Comparison of ENCODE assay signal across 24 cellular contexts in genomic region chr9:131220485-131220884, GRCh38.
"Had no signal": no experiment of that assay in that cellular context is flagged by ENCODE, and none has a peak within 500 bp of the region (broad histone marks: within the 10 kb centered on the region; RNA-seq: fewer than 3 reads in every experiment).

No MANE protein-coding gene starts in this region.

- H3K27me3 Mint-ChIP-seq: naive thymus-derived CD8-positive, alpha-beta T cell; progenitor cell of endocrine pancreas; stimulated activated naive CD8-positive, alpha-beta T cell treated with anti-CD3 and anti-CD28 coated beads, Interleukin-15, Interleukin-2, amounts not matched to agents 100 ng/mL and 50 ng/mL, for 24 hours had no signal

- DNase-seq: hypothalamus; immature natural killer cell; kidney; left colon; left lung; lower lobe of right lung; mammary epithelial cell; mesenchymal stem cell; naive thymus-derived CD8-positive, alpha-beta T cell; ovary; right lobe of liver; stimulated activated CD4-positive, alpha-beta T cell treated with anti-CD3 and anti-CD28 coated beads, Interleukin-1b, Interleukin-23, amount 100 ng/mL, for 48 hours; stimulated activated CD4-positive, alpha-beta T cell treated with anti-CD3 and anti-CD28 coated beads, Interleukin-2, amount 100 ng/mL, for 48 hours; stimulated activated naive CD4-positive, alpha-beta T cell; tibial artery; trophoblast cell; upper lobe of right lung had no signal

- H3K27ac ChIP-seq: left lung, lower lobe of right lung, ovary, right atrium auricular region, right lobe of liver, suprapubic skin, thoracic aorta, tibial artery, upper lobe of right lung had no signal

- H3K4me3 Mint-ChIP-seq: immature natural killer cell; naive thymus-derived CD8-positive, alpha-beta T cell; nephron; stimulated activated naive CD8-positive, alpha-beta T cell treated with anti-CD3 and anti-CD28 coated beads, Interleukin-15, Interleukin-2, amounts not matched to agents 100 ng/mL and 50 ng/mL, for 24 hours had no signal

- H3K9me3 Mint-ChIP-seq: immature natural killer cell; naive thymus-derived CD8-positive, alpha-beta T cell; nephron; stimulated activated naive CD8-positive, alpha-beta T cell treated with anti-CD3 and anti-CD28 coated beads, Interleukin-15, Interleukin-2, amounts not matched to agents 100 ng/mL and 50 ng/mL, for 24 hours had no signal

- ATAC-seq: left colon; left lung; lower lobe of right lung; naive thymus-derived CD8-positive, alpha-beta T cell; right lobe of liver; upper lobe of right lung had no signal

- H3K4me1 ChIP-seq: left lung, lower lobe of right lung, right lobe of liver, suprapubic skin, upper lobe of right lung had no signal

- H3K27me3 ChIP-seq: left lung, ovary, right atrium auricular region, right lobe of liver, suprapubic skin, tibial artery, upper lobe of right lung had no signal

- H3K4me3 ChIP-seq: left lung, lower lobe of right lung, ovary, right atrium auricular region, right lobe of liver, smooth muscle cell, suprapubic skin, thoracic aorta, tibial artery, upper lobe of right lung had no signal

- H3K9me3 ChIP-seq: left lung, lower lobe of right lung, ovary, right atrium auricular region, right lobe of liver, suprapubic skin, thoracic aorta, tibial artery, upper lobe of right lung had no signal

- H3K27ac Mint-ChIP-seq: naive thymus-derived CD8-positive, alpha-beta T cell; nephron; progenitor cell of endocrine pancreas; stimulated activated naive CD8-positive, alpha-beta T cell treated with anti-CD3 and anti-CD28 coated beads, Interleukin-15, Interleukin-2, amounts not matched to agents 100 ng/mL and 50 ng/mL, for 24 hours had no signal

- H3K36me3 ChIP-seq: ovary had no signal
